Comparison of ENCODE assay signal across 23 cellular contexts in the genomic region with DNA sequence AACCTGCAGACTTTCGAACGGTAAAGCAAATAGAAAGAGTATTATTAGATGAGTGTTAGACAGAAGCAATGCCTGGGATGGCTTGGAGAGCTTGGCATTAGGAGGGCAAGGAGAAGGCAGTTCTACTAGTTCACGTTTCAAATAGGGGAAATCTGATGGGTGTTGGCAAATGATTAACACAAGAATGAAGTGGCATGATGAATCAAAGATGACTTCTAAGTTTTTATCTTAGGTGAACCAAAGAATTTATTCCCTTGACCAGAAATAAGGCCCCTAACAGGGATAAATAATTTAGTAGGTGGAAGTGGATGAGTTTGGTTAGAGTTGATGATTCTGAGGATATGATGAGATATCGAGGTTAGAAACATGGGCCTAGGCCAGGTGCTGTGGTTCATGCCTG.
"Had no signal": no experiment of that assay in that cellular context is flagged by ENCODE, and none has a peak within 500 bp of the region (broad histone marks: within the 10 kb centered on the region; RNA-seq: fewer than 3 reads in every experiment).

No MANE protein-coding gene starts in this region.

- H3K9me3 ChIP-seq: heart right ventricle, left ventricle myocardium inferior, neutrophil, psoas muscle, right atrium auricular region, right lobe of liver, tibial nerve, vagina had no signal

- H3K27me3 ChIP-seq: heart right ventricle, hepatocyte, neutrophil, right atrium auricular region, right lobe of liver, tibial nerve, vagina had no signal

- H3K27ac ChIP-seq: hepatocyte, left ventricle myocardium inferior, parathyroid adenoma, psoas muscle, right atrium auricular region, right lobe of liver, tibial nerve, vagina had no signal

- H3K4me3 Mint-ChIP-seq: naive thymus-derived CD8-positive, alpha-beta T cell; nephron; neural crest cell; stimulated activated naive CD8-positive, alpha-beta T cell treated with anti-CD3 and anti-CD28 coated beads, Interleukin-15, amount 100 ng/mL, for 72 hours; type B pancreatic cell had no signal

- H3K27me3 Mint-ChIP-seq: stimulated activated naive CD8-positive, alpha-beta T cell treated with anti-CD3 and anti-CD28 coated beads, Interleukin-15, amount 100 ng/mL, for 72 hours had no signal

- H3K4me3 ChIP-seq: heart right ventricle, hepatocyte, left ventricle myocardium inferior, psoas muscle, right atrium auricular region, right lobe of liver, smooth muscle cell, tibial nerve, vagina had no signal

- H3K4me1 Mint-ChIP-seq: neural crest cell had no signal

- DNase-seq: heart right ventricle; left ventricle myocardium inferior; mesenchymal stem cell; naive thymus-derived CD8-positive, alpha-beta T cell; occipital lobe; psoas muscle; right lobe of liver; stimulated activated CD4-positive, alpha-beta T cell treated with anti-CD3 and anti-CD28 coated beads, Interleukin-1b, Interleukin-23, amount 100 ng/mL, for 48 hours; stimulated activated CD4-positive, alpha-beta T cell treated with anti-CD3 and anti-CD28 coated beads, Interleukin-2, amount 100 ng/mL, for 48 hours; stimulated activated CD4-positive, alpha-beta T cell treated with anti-CD3 and anti-CD28 coated beads, Interleukin-4, amount 100 ng/mL, for 4 hours; stimulated activated naive CD4-positive, alpha-beta T cell treated with Interleukin-2 at 50 U/mL for 16 hours; stimulated activated naive CD8-positive, alpha-beta T cell treated with anti-CD3 and anti-CD28 coated beads, Interleukin-15, amount 100 ng/mL, for 72 hours; substantia nigra had no signal

- H3K27ac Mint-ChIP-seq: naive thymus-derived CD8-positive, alpha-beta T cell; nephron; type B pancreatic cell had no signal

- H3K4me2 ChIP-seq: hepatocyte, smooth muscle cell had no signal

- H3K9me3 Mint-ChIP-seq: naive thymus-derived CD8-positive, alpha-beta T cell; nephron; neural crest cell; stimulated activated naive CD8-positive, alpha-beta T cell treated with anti-CD3 and anti-CD28 coated beads, Interleukin-15, amount 100 ng/mL, for 72 hours; type B pancreatic cell had no signal

- H3K79me2 ChIP-seq: hepatocyte, parathyroid adenoma had no signal

- H3K36me3 Mint-ChIP-seq: type B pancreatic cell had no signal

- H3K9ac ChIP-seq: parathyroid adenoma had no signal

- H3K4me1 ChIP-seq: left ventricle myocardium inferior, psoas muscle, right atrium auricular region, vagina had no signal

- H3K36me3 ChIP-seq: left ventricle myocardium inferior, right atrium auricular region, right lobe of liver, vagina had no signal

- H2AFZ ChIP-seq: hepatocyte, parathyroid adenoma had no signal

- ATAC-seq: heart right ventricle; naive thymus-derived CD8-positive, alpha-beta T cell; psoas muscle; right lobe of liver; stimulated activated naive CD8-positive, alpha-beta T cell treated with anti-CD3 and anti-CD28 coated beads, Interleukin-15, amount 100 ng/mL, for 72 hours had no signal
